In genomic region chr10:68526634-68527132, GRCh38 we compare ENCODE assay signal across 8 cellular contexts. TPM values are rescaled to one million over a fixed set of nuclear protein-coding genes. Genes with fewer than 3 reads are reported as not detected.
DNase-seq lines count a peak whose midpoint lies in the region; ATAC-seq, FAIRE-seq and TF ChIP-seq lines count a peak whose summit lies in the region.

No MANE protein-coding gene starts in this region.

- H3K27me3 ChIP-seq in astrocyte (ENCODE audit: insufficient read depth, low read length) (no peaks in the 10 kb centered on the region), right lobe of liver (no peaks in the 10 kb centered on the region), thyroid gland (no peaks in the 10 kb centered on the region)

- H3K4me1 Mint-ChIP-seq in activated CD4-positive, alpha-beta T cell treated with anti-CD3 and anti-CD28 coated beads, Interleukin-2, amount 10 ng/mL, durations not matched to agents 7 days and 5 days, result peaks cover 13% of the 10 kb centered on the region
- peaks cover 3% of the 10 kb centered on the region for H3K4me1 Mint-ChIP-seq in astrocyte (ENCODE audit: low read depth, unreplicated experiment)

- TF ChIP-seq CTCF in astrocyte (IDR thresholded peaks at IDR 0.05; ENCODE audit: insufficient read depth, low read depth, low read length), result no peak
- TF ChIP-seq CTCF in right lobe of liver (IDR thresholded peaks at IDR 0.05), result no peak
- TF ChIP-seq CTCF in thyroid gland (IDR thresholded peaks at IDR 0.05), result no peak

- H3K4me3 Mint-ChIP-seq in activated CD4-positive, alpha-beta T cell treated with anti-CD3 and anti-CD28 coated beads, Interleukin-2, amount 10 ng/mL, durations not matched to agents 7 days and 5 days, result peak overlapping the region; percentile 95
- peak overlapping the region; percentile 98 for H3K4me3 Mint-ChIP-seq in astrocyte (ENCODE audit: unreplicated experiment)

- H4K20me1 ChIP-seq in astrocyte (ENCODE audit: insufficient read depth, low read length), result no peaks in the 10 kb centered on the region

- H3K36me3 ChIP-seq in astrocyte (ENCODE audit: insufficient read depth, low read length), result no peaks in the 10 kb centered on the region
- peaks cover 0 to 5% (median 0%) of the 10 kb centered on the region in 4 donors for H3K36me3 ChIP-seq in right lobe of liver
- no peaks in the 10 kb centered on the region for H3K36me3 ChIP-seq in thyroid gland

- peak overlapping the region; percentile 97 for H2AFZ ChIP-seq in astrocyte (ENCODE audit: low read depth, low read length)

- CTCF ChIA-PET in activated CD4-positive, alpha-beta T cell treated with anti-CD3 and anti-CD28 coated beads, Interleukin-2, amount 10 ng/mL, durations not matched to agents 7 days and 5 days (lab: Charles Lee), result interaction anchor here (0.6 kb wide), 1 partner anchor 76 kb away, joined by 4 read pairs; no protein-coding TSS in a partner anchor

- FAIRE-seq in astrocyte (lab: Jason Lieb, UNC), result no peak

- ATAC-seq in right lobe of liver (peak; percentile 23 to 55 (median 50)), GM19452 (IDR thresholded peaks at IDR 0.05; ENCODE audit: unreplicated experiment) (no peak)

- H3K4me3 ChIP-seq in astrocyte (ENCODE audit: insufficient read depth, low read depth, low read length) (peak overlapping the region; percentile 89), right lobe of liver (peak overlapping the region; percentile 75 to 98 (median 87)), thyroid gland (replicated peaks in 1 of 3) (peak overlapping the region; percentile 82 to 98 (median 96))

- no peaks in the 10 kb centered on the region for H3K9me3 ChIP-seq in astrocyte (ENCODE audit: insufficient read depth, low read depth, low read length)
- H3K9me3 ChIP-seq in right lobe of liver, result no peaks in the 10 kb centered on the region
- H3K9me3 ChIP-seq in thyroid gland, result no peaks in the 10 kb centered on the region

- no peaks in the 10 kb centered on the region for H3K9me3 Mint-ChIP-seq in activated CD4-positive, alpha-beta T cell treated with anti-CD3 and anti-CD28 coated beads, Interleukin-2, amount 10 ng/mL, durations not matched to agents 7 days and 5 days
- no peaks in the 10 kb centered on the region for H3K9me3 Mint-ChIP-seq in astrocyte (ENCODE audit: unreplicated experiment)

- H3K4me1 ChIP-seq in astrocyte (ENCODE audit: insufficient read depth, low read length) (peaks cover 6% of the 10 kb centered on the region), right lobe of liver (peaks cover 0 to 5% (median 2%) of the 10 kb centered on the region in 4 donors), thyroid gland (peaks cover 0 to 4% of the 10 kb centered on the region in 2 donors)

- DNase-seq in activated CD4-positive, alpha-beta T cell treated with anti-CD3 and anti-CD28 coated beads, Interleukin-2, amount 10 ng/mL, durations not matched to agents 7 days and 5 days, result no peak
- DNase-seq in activated CD4-positive, alpha-beta T cell treated with anti-CD3 and anti-CD28 coated beads, Interleukin-2, amount 50 U/mL, for 1 hour, result no peak
- DNase-seq in astrocyte (ENCODE audit: low read depth) (no peak), right lobe of liver (no peak), thyroid gland (no peak), ureter (ENCODE audit: low spot score) (no peak)
- DNase-seq in activated effector memory CD4-positive, alpha-beta T cell treated with Interleukin-2 at 50 U/mL for 16 hours, result no peak

- no peaks in the 10 kb centered on the region for H3K27me3 Mint-ChIP-seq in activated CD4-positive, alpha-beta T cell treated with anti-CD3 and anti-CD28 coated beads, Interleukin-2, amount 10 ng/mL, durations not matched to agents 7 days and 5 days
- H3K27me3 Mint-ChIP-seq in astrocyte (ENCODE audit: low read depth, unreplicated experiment), result no peaks in the 10 kb centered on the region

- intact Hi-C loops in right lobe of liver (cut with DNase I), result no loop called here
- intact Hi-C loops in thyroid gland (cut with DNase I), result no loop called here

- TF ChIP-seq POLR2A in right lobe of liver (IDR thresholded peaks at IDR 0.05) (no peak), thyroid gland (IDR thresholded peaks at IDR 0.05) (no peak)

- H3K36me3 Mint-ChIP-seq in activated CD4-positive, alpha-beta T cell treated with anti-CD3 and anti-CD28 coated beads, Interleukin-2, amount 10 ng/mL, durations not matched to agents 7 days and 5 days (ENCODE audit: low read depth), result peaks cover 2% of the 10 kb centered on the region
- H3K36me3 Mint-ChIP-seq in astrocyte (ENCODE audit: low read depth, unreplicated experiment), result no peaks in the 10 kb centered on the region

- 0% methylated on average over 2 of the region's 2 CpGs for whole genome bisulfite sequencing in right lobe of liver (ENCODE audit: insufficient coverage, low coverage, low lambda C conversion rate, missing lambda C conversion rate)
- 3 to 10% methylated on average over 2 of the region's 2 CpGs for WGBS in thyroid gland, 2 donors

- H3K27ac Mint-ChIP-seq in activated CD4-positive, alpha-beta T cell treated with anti-CD3 and anti-CD28 coated beads, Interleukin-2, amount 10 ng/mL, durations not matched to agents 7 days and 5 days, result peak overlapping the region; percentile 95
- peak overlapping the region; percentile 96 for H3K27ac Mint-ChIP-seq in astrocyte (ENCODE audit: unreplicated experiment)

- peaks cover 17% of the 10 kb centered on the region for H3K79me2 ChIP-seq in astrocyte (ENCODE audit: insufficient read depth, low read length)

- H3K27ac ChIP-seq in astrocyte (ENCODE audit: low read depth, low read length) (peak overlapping the region; percentile 79), right lobe of liver (peak overlapping the region; percentile 75 to 98 (median 81)), thyroid gland (peak overlapping the region; percentile 92 to 94 (median 93))

- H3K4me2 ChIP-seq in astrocyte (ENCODE audit: low read length), result peak overlapping the region; percentile 96

- peak overlapping the region; percentile 93 for H3K9ac ChIP-seq in astrocyte (ENCODE audit: low read length)

- POLR2A ChIA-PET in activated CD4-positive, alpha-beta T cell treated with anti-CD3 and anti-CD28 coated beads, Interleukin-2, amount 10 ng/mL, durations not matched to agents 7 days and 5 days (lab: Charles Lee), result no interaction called here

RNA-seq across cellular contexts. Expression of gene SLC25A16, which starts 0.6 kb away (rescaled TPM):
- 10 to 100 TPM; 19.8 to 26.4 TPM for total RNA-seq in activated CD4-positive, alpha-beta T cell treated with anti-CD3 and anti-CD28 coated beads, Interleukin-2, amount 10 ng/mL, durations not matched to agents 7 days and 5 days
- total RNA-seq in astrocyte, result 17.6 and 20.5 TPM in 2 replicates
- 10 to 100 TPM; 13.9 to 36.9 (median 23.2) TPM for total RNA-seq in right lobe of liver
- total RNA-seq in thyroid gland, result 10 to 100 TPM; 16.7 to 34.7 (median 20.4) TPM
- 36.8 TPM for total RNA-seq in ureter

RNA-seq across cellular contexts. Expression of gene TET1, which starts 33.5 kb away (rescaled TPM):
- 1 to 10 TPM; 3.0 to 3.7 TPM for total RNA-seq in activated CD4-positive, alpha-beta T cell treated with anti-CD3 and anti-CD28 coated beads, Interleukin-2, amount 10 ng/mL, durations not matched to agents 7 days and 5 days
- total RNA-seq in astrocyte (6.2 and 7.1 TPM in 2 replicates), right lobe of liver (under 1 TPM; 0.62 to 0.86 (median 0.67) TPM), thyroid gland (10 to 100 TPM in 2 of 4 donors, 1 to 10 TPM in 2; 7.4 to 11.4 (median 9.7) TPM), ureter (4.8 TPM)

RNA-seq across cellular contexts. Expression of gene DNA2, which starts 54.9 kb away (rescaled TPM):
- 10 to 100 TPM; 28.4 to 30.3 TPM for total RNA-seq in activated CD4-positive, alpha-beta T cell treated with anti-CD3 and anti-CD28 coated beads, Interleukin-2, amount 10 ng/mL, durations not matched to agents 7 days and 5 days
- 4.8 and 5.8 TPM in 2 replicates for total RNA-seq in astrocyte
- total RNA-seq in right lobe of liver, result 10 to 100 TPM in 1 of 6 experiments, 1 to 10 TPM in 5; 2.6 to 18.9 (median 3.8) TPM
- total RNA-seq in thyroid gland, result 10 to 100 TPM in 1 of 4 donors, 1 to 10 TPM in 3; 1.8 to 18.2 (median 4.9) TPM
- 4.4 TPM for total RNA-seq in ureter
